Comparison of ENCODE assay signal across 28 cellular contexts in the genomic region with DNA sequence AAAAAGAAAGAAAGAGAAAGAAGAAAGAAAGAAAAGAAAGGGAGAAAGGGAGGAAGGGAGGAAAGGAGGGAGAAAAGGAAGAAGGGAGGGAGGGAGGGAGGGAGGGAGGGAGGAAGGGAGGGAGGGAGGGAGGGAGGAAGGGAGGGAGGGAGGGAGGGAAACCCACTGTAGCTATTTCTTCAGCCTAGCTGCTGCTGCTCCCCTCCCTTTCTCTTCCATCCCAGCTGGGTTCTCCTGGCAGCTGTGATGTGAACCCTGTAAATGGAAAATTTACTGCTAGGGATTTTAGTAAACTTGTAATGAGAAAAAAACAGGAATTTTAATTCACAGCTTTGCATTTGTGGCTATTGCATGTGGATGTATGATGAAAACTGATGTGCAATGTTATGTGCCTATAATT. TPM values are rescaled to one million over a fixed set of nuclear protein-coding genes. Genes with fewer than 3 reads are reported as not detected.
"Had no signal": no experiment of that assay in that cellular context is flagged by ENCODE, and none has a peak within 500 bp of the region (broad histone marks: within the 10 kb centered on the region; RNA-seq: fewer than 3 reads in every experiment).

No MANE protein-coding gene starts in this region.

- H3K36me3 ChIP-seq: gastroesophageal sphincter, neural progenitor cell, pancreas, prostate gland, spleen, tibial artery, upper lobe of left lung, uterus had no signal

- H3K4me3 ChIP-seq: gastroesophageal sphincter, neural progenitor cell, pancreas, prostate gland, spleen, tibial artery, upper lobe of left lung, uterus had no signal

- H3K27me3 ChIP-seq: gastroesophageal sphincter, neural progenitor cell, tibial artery, upper lobe of left lung, uterus had no signal

- H3K36me3 Mint-ChIP-seq: immature natural killer cell; natural killer cell; neural progenitor cell; stimulated activated memory B cell treated with anti-CD40 and anti-IgM and Interleukin-4, amounts not matched to agents 10 μg/mL and 1 μg/mL and 100 μg/mL, for 72 hours had no signal

- DNase-seq: effector memory CD4-positive, alpha-beta T cell; glutamatergic neuron; immature natural killer cell; kidney; left cardiac atrium; natural killer cell; occipital lobe; pancreas; spleen; stimulated activated CD4-positive, alpha-beta T cell treated with anti-CD3 and anti-CD28 coated beads, Interleukin-15, amount 100 ng/mL, for 24 hours; stimulated activated CD4-positive, alpha-beta T cell treated with anti-CD3 and anti-CD28 coated beads, Interleukin-1b, Interleukin-23, amount 100 ng/mL, for 48 hours; stimulated activated CD4-positive, alpha-beta T cell treated with anti-CD3 and anti-CD28 coated beads, Interleukin-4, amount 100 ng/mL, for 24 hours; tibial artery; upper lobe of left lung; uterus had no signal

- H3K9ac ChIP-seq: neural progenitor cell had no signal

- H3K4me3 Mint-ChIP-seq: immature natural killer cell; natural killer cell; neural progenitor cell; stimulated activated memory B cell treated with anti-CD40 and anti-IgM and Interleukin-4, amounts not matched to agents 10 μg/mL and 1 μg/mL and 100 μg/mL, for 72 hours; stimulated activated naive CD8-positive, alpha-beta T cell treated with anti-CD3 and anti-CD28 coated beads, Interleukin-15, Interleukin-2, amounts not matched to agents 100 ng/mL and 50 ng/mL, for 24 hours had no signal

- ATAC-seq: esophagus mucosa; gastroesophageal sphincter; natural killer cell; pancreas; stimulated activated memory B cell treated with anti-CD40 and anti-IgM and Interleukin-4, amounts not matched to agents 10 μg/mL and 1 μg/mL and 100 μg/mL, for 72 hours had no signal

- H3K9me3 Mint-ChIP-seq: stimulated activated memory B cell treated with anti-CD40 and anti-IgM and Interleukin-4, amounts not matched to agents 10 μg/mL and 1 μg/mL and 100 μg/mL, for 72 hours; stimulated activated naive CD8-positive, alpha-beta T cell treated with anti-CD3 and anti-CD28 coated beads, Interleukin-15, Interleukin-2, amounts not matched to agents 100 ng/mL and 50 ng/mL, for 24 hours had no signal

- H2AFZ ChIP-seq: neural progenitor cell had no signal

- H3K4me1 Mint-ChIP-seq: immature natural killer cell; natural killer cell; stimulated activated memory B cell treated with anti-CD40 and anti-IgM and Interleukin-4, amounts not matched to agents 10 μg/mL and 1 μg/mL and 100 μg/mL, for 72 hours had no signal

- H3K4me1 ChIP-seq: gastroesophageal sphincter, pancreas, prostate gland, spleen, uterus had no signal

- H3K9me3 ChIP-seq: gastroesophageal sphincter, pancreas, prostate gland, spleen, tibial artery, upper lobe of left lung, uterus had no signal

- H3K4me2 ChIP-seq: neural progenitor cell had no signal

- H3K27ac ChIP-seq: gastroesophageal sphincter, neural progenitor cell, pancreas, prostate gland, spleen, tibial artery, upper lobe of left lung, uterus had no signal

- H3K27ac Mint-ChIP-seq: immature natural killer cell; natural killer cell; neural progenitor cell; stimulated activated memory B cell treated with anti-CD40 and anti-IgM and Interleukin-4, amounts not matched to agents 10 μg/mL and 1 μg/mL and 100 μg/mL, for 72 hours; stimulated activated naive CD8-positive, alpha-beta T cell treated with anti-CD3 and anti-CD28 coated beads, Interleukin-15, Interleukin-2, amounts not matched to agents 100 ng/mL and 50 ng/mL, for 24 hours had no signal

RNA-seq across cellular contexts. Expression of a gene that starts 8.0 kb away (rescaled TPM):
- total RNA-seq: esophagus mucosa, gastroesophageal sphincter, left cardiac atrium, liver, lung microvascular endothelial cell, mucosa of gallbladder, myocyte, natural killer cell, spleen, upper lobe of left lung had no signal

RNA-seq across cellular contexts. Expression of a gene that starts 54.3 kb away (rescaled TPM):
- total RNA-seq: esophagus mucosa, gastroesophageal sphincter, kidney, left cardiac atrium, liver, lung microvascular endothelial cell, mucosa of gallbladder, myocyte, natural killer cell, occipital lobe, pancreas, renal cortical epithelial cell, skeletal muscle tissue, spleen, temporal lobe, upper lobe of left lung, uterus had no signal

RNA-seq across cellular contexts. Expression of a gene that starts 59.4 kb away (rescaled TPM):
- total RNA-seq: esophagus mucosa, gastroesophageal sphincter, kidney, left cardiac atrium, liver, lung microvascular endothelial cell, mucosa of gallbladder, myocyte, natural killer cell, occipital lobe, pancreas, renal cortical epithelial cell, skeletal muscle tissue, spleen, temporal lobe, upper lobe of left lung, uterus had no signal
